ENCODE assay signal across 1 cellular context in the genomic region with DNA sequence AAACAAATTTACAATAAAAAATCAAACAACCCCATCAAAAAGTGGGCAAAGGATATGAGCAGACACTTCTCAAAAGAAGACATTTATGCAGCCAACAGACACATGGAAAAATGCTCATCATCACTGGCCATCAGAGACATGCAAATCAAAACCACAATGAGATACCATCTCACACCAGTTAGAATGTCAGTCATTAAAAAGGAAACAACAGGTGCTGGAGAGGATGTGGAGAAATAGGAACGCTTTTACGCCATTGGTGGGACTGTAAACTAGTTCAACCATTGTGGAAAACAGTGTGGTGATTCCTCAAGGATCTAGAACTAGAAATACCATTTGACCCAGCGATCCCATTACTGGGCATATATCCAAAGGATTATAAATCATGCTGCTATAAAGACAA.
TF ChIP-seq lines count a peak whose summit lies in the region.

No MANE protein-coding gene starts in this region.

TF ChIP-seq in HEK293, 187 proteins besides CTCF, POLR2A, EP300 and RAD21:
- 0 out of 2 replicates have a peak, but pooled peaks have one; percentile 9 for TF ChIP-seq SCRT2 (tag by site-specific recombination; IDR thresholded peaks at IDR 0.05)
TF ChIP-seq in HEK293: peak in this region for 1; not testable (repeated sequence) for 186.
